ENCODE assay signal across 10 cellular contexts in the genomic region with DNA sequence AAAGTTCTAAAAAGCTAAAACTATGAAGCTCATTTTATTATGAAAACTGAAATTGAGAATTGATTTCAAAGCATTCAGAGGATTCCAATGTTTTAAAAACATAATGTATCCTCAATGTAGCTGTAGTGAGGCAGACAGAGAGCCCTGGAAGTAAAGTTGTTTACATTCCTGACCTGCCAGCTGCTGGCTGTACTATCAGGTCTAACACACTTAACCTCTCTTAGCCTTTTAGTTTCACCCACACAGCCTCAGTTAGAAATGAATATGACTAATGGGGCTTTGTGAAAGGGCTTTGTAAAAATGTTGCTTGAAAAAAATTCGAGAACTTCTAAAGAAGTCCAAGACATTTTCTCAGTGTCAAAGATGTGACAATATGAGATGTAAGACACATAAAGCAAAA.
A peak's percentile ranks its signal among the peaks of the same experiment; 100 is the strongest.
DNase-seq lines count a peak whose midpoint lies in the region; ATAC-seq and TF ChIP-seq lines count a peak whose summit lies in the region.
"Had no signal": no experiment of that assay in that cellular context is flagged by ENCODE, and none has a peak within 500 bp of the region (broad histone marks: within the 10 kb centered on the region; RNA-seq: fewer than 3 reads in every experiment).

No MANE protein-coding gene starts in this region.

- peaks cover 8 to 11% of the 10 kb centered on the region in 2 donors for H3K4me1 Mint-ChIP-seq in natural killer cell treated with Interleukin-12 subunit alpha and Interleukin-12 subunit beta and Interleukin-15 and Interleukin-18, amount 100 ng/mL, for 72 hours (ENCODE audit: low read depth in 2 of 2)
- H3K4me1 Mint-ChIP-seq in natural killer cell, result peaks cover 8 to 13% of the 10 kb centered on the region in 2 donors

- intact Hi-C loops in natural killer cell (cut with micrococcal nuclease), result no loop called here
- intact Hi-C loops in heart right ventricle (cut with DNase I), result loop anchor here in 1 of 10 donors (10.0 kb wide), 1 partner anchor 85 kb away; no protein-coding TSS in a partner anchor

- ATAC-seq in natural killer cell treated with Interleukin-12 subunit alpha and Interleukin-12 subunit beta and Interleukin-15 and Interleukin-18, amount 100 ng/mL, for 72 hours, result no peak
- ATAC-seq in natural killer cell (no peak), heart right ventricle (peak in 5 of 8 donors; percentile 70 to 88 (median 73))

- TF ChIP-seq CTCF in natural killer cell (IDR thresholded peaks at IDR 0.05) (no peak), heart right ventricle (IDR thresholded peaks at IDR 0.05) (no peak)

- H3K4me3 Mint-ChIP-seq in natural killer cell treated with Interleukin-12 subunit alpha and Interleukin-12 subunit beta and Interleukin-15 and Interleukin-18, amount 100 ng/mL, for 72 hours, result peak overlapping the region; percentile 10
- no peak overlapping the region for H3K4me3 Mint-ChIP-seq in natural killer cell

- H3K27me3 Mint-ChIP-seq in natural killer cell treated with Interleukin-12 subunit alpha and Interleukin-12 subunit beta and Interleukin-15 and Interleukin-18, amount 100 ng/mL, for 72 hours, result no peaks in the 10 kb centered on the region
- H3K27me3 Mint-ChIP-seq in natural killer cell (ENCODE audit: low read depth in 2 of 2), result no peaks in the 10 kb centered on the region

- no peak overlapping the region for H3K27ac ChIP-seq in heart right ventricle
- H3K27ac ChIP-seq: colonic mucosa, parathyroid adenoma had no signal

- H3K36me3 ChIP-seq in heart right ventricle, result no peaks in the 10 kb centered on the region
- H3K36me3 ChIP-seq: colonic mucosa had no signal

- H3K4me1 ChIP-seq in heart right ventricle, result peaks cover 0 to 27% (median 18%) of the 10 kb centered on the region in 9 donors
- H3K4me1 ChIP-seq: colonic mucosa had no signal

- WGBS in heart right ventricle, 2 donors, result 15 to 25% methylated on average over 1 of the region's 1 CpG

- H3K9me3 Mint-ChIP-seq in natural killer cell treated with Interleukin-12 subunit alpha and Interleukin-12 subunit beta and Interleukin-15 and Interleukin-18, amount 100 ng/mL, for 72 hours, result no peaks in the 10 kb centered on the region
- H3K9me3 Mint-ChIP-seq in natural killer cell, result no peaks in the 10 kb centered on the region

- H3K27me3 ChIP-seq in heart right ventricle, result no peaks in the 10 kb centered on the region
- H3K27me3 ChIP-seq: colonic mucosa had no signal

- H3K36me3 Mint-ChIP-seq in natural killer cell treated with Interleukin-12 subunit alpha and Interleukin-12 subunit beta and Interleukin-15 and Interleukin-18, amount 100 ng/mL, for 72 hours, result no peaks in the 10 kb centered on the region
- no peaks in the 10 kb centered on the region for H3K36me3 Mint-ChIP-seq in natural killer cell

- H3K9me3 ChIP-seq in heart right ventricle, result no peaks in the 10 kb centered on the region
- H3K9me3 ChIP-seq: colonic mucosa had no signal

- DNase-seq in natural killer cell treated with Interleukin-12 subunit alpha and Interleukin-12 subunit beta and Interleukin-15 and Interleukin-18, amount 100 ng/mL, for 72 hours (ENCODE audit: low spot score), result no peak
- DNase-seq in natural killer cell (no peak), NCI-H748 (lab: John Stamatoyannopoulos, UW; ENCODE audit: unreplicated experiment) (peak; percentile 39), heart right ventricle (no peak), MV-4-11 (lab: John Stamatoyannopoulos, UW) (no peak), DMS153 treated with DMSO at 0.1 percent for 48 hours (lab: John Stamatoyannopoulos, UW; ENCODE audit: unreplicated experiment) (no peak), NCI-H2029 (lab: John Stamatoyannopoulos, UW) (no peak)
- no peak for DNase-seq in stimulated activated naive CD4-positive, alpha-beta T cell (lab: John Stamatoyannopoulos, UW)
- DNase-seq: colonic mucosa had no signal

- H3K27ac Mint-ChIP-seq in natural killer cell treated with Interleukin-12 subunit alpha and Interleukin-12 subunit beta and Interleukin-15 and Interleukin-18, amount 100 ng/mL, for 72 hours, result no peak overlapping the region
- no peak overlapping the region for H3K27ac Mint-ChIP-seq in natural killer cell

- no peak overlapping the region for H3K4me3 ChIP-seq in heart right ventricle
- H3K4me3 ChIP-seq: colonic mucosa had no signal

Comparison
In these comparisons a context has a peak if more than half of its experiments do, and no peak if none do; other contexts are left out.
1. ATAC-seq: peak in heart right ventricle (5 of 8); none in natural killer cell treated with Interleukin-12 subunit alpha and Interleukin-12 subunit beta and Interleukin-15 and Interleukin-18, amount 100 ng/mL, for 72 hours (0 of 2) and natural killer cell (0 of 3).